In genomic region chr16:787978-788398, GRCh38 we compare ENCODE assay signal across 8 cellular contexts. TPM values are rescaled to one million over a fixed set of nuclear protein-coding genes. Genes with fewer than 3 reads are reported as not detected.
DNase-seq lines count a peak whose midpoint lies in the region; ATAC-seq and TF ChIP-seq lines count a peak whose summit lies in the region.

Gene RPUSD1 (minus strand): TSS chr16:788381. CDS start chr16:787737, 644 bp downstream.

- WGBS in hepatocyte (ENCODE audit: low lambda C conversion rate, missing lambda C conversion rate), result 0% methylated on average over 7 of the region's 45 CpGs

- TF ChIP-seq POLR2A in GM18526 (IDR thresholded peaks at IDR 0.05; ENCODE audit: extremely low read depth, insufficient read length), result peak; percentile 76

- peak within 1 kb of the TSS; percentile 88 to 91 (median 91) for H3K9ac ChIP-seq in skeletal muscle tissue (ENCODE audit: low read depth in 1 of 3, low read length in 3 of 3)

- no peaks in the 10 kb centered on the region for H3K9me2 ChIP-seq in hepatocyte (replicated peaks; ENCODE audit: insufficient read depth)

- H3K36me3 Mint-ChIP-seq in activated B cell treated with CpG ODN at 0.5 μM for 24 hours (ENCODE audit: low read depth), result peaks cover 21% of the 10 kb centered on the region

- CTCF ChIA-PET in activated B cell treated with CpG ODN at 0.5 μM for 24 hours (lab: Charles Lee), result interaction anchor here (0.6 to 3.2 kb wide), 3 partner anchors 67 to 76 kb away, joined by 3 to 10 read pairs (median 4); partner anchors contain the start of genes ANTKMT and METRN

- peaks cover 7% of the 10 kb centered on the region for H3K4me1 Mint-ChIP-seq in activated B cell treated with CpG ODN at 0.5 μM for 24 hours

- peaks cover 5% of the 10 kb centered on the region for H4K20me1 ChIP-seq in hepatocyte (ENCODE audit: insufficient read depth, poor library complexity, severe bottlenecking)

- H2AFZ ChIP-seq in hepatocyte, result peak within 1 kb of the TSS; percentile 55

- H3K4me3 ChIP-seq in hepatocyte (peak within 1 kb of the TSS; percentile 98), skeletal muscle tissue (ENCODE audit: low read length in 3 of 3) (peak within 1 kb of the TSS; percentile 87 to 90 (median 90))

- TF ChIP-seq CTCF in activated B cell treated with CpG ODN at 0.5 μM for 24 hours (IDR thresholded peaks at IDR 0.05) (no peak), hepatocyte (IDR thresholded peaks at IDR 0.05; ENCODE audit: poor library complexity) (no peak)

- H3K4me3 Mint-ChIP-seq in activated B cell treated with CpG ODN at 0.5 μM for 24 hours, result peak within 1 kb of the TSS; percentile 86

- intact Hi-C loops in activated B cell treated with CpG ODN at 0.5 μM for 24 hours (cut with micrococcal nuclease), result loop anchor here (1.0 to 10.0 kb wide), 5 partner anchors 19 to 393 kb away; partner anchors contain the start of genes CIAO3 and NME4

- H3K9me3 Mint-ChIP-seq in activated B cell treated with CpG ODN at 0.5 μM for 24 hours, result no peaks in the 10 kb centered on the region

- POLR2A ChIA-PET in activated B cell treated with CpG ODN at 0.5 μM for 24 hours (lab: Charles Lee), result interaction anchor here (0.7 to 1.9 kb wide), 9 partner anchors 19 to 1177 kb away, joined by 3 to 8 read pairs (median 3); partner anchors contain the start of genes ANTKMT, CIAO3, RPS2 and STUB1

- H3K27ac ChIP-seq in hepatocyte (peak within 1 kb of the TSS; percentile 65), skeletal muscle tissue (ENCODE audit: low read depth, low read length) (no peak within 1 kb of the TSS)

- ATAC-seq in HG03025 (IDR thresholded peaks at IDR 0.05; ENCODE audit: low FRiP score, unreplicated experiment) (peak; percentile 18), activated B cell treated with CpG ODN at 0.5 μM for 24 hours (ENCODE audit: low read depth) (peak; percentile 5)

- DNase-seq in activated B cell treated with CpG ODN at 0.5 μM for 24 hours (no peak), hepatocyte (ENCODE audit: low spot score) (no peak), NCI-H2029 treated with DMSO at 0.1 percent for 48 hours (lab: John Stamatoyannopoulos, UW) (no peak), NOMO-1 treated with dmso at 0.1 percent for 144 hours (lab: John Stamatoyannopoulos, UW; ENCODE audit: unreplicated experiment) (no peak), NCI-H524 treated with DMSO at 0.1 percent for 48 hours (lab: John Stamatoyannopoulos, UW) (no peak)

- H3K27me3 Mint-ChIP-seq in activated B cell treated with CpG ODN at 0.5 μM for 24 hours, result no peaks in the 10 kb centered on the region

- peak within 1 kb of the TSS; percentile 98 for H3K4me2 ChIP-seq in hepatocyte

- H3K27ac Mint-ChIP-seq in activated B cell treated with CpG ODN at 0.5 μM for 24 hours, result peak within 1 kb of the TSS; percentile 56

- H3K9me3 ChIP-seq in hepatocyte (ENCODE audit: low read depth) (no peaks in the 10 kb centered on the region), skeletal muscle tissue (ENCODE audit: control insufficient read depth in 3 of 3, low read length in 3 of 3) (no peaks in the 10 kb centered on the region)

- H3K36me3 ChIP-seq in hepatocyte (replicated peaks; ENCODE audit: insufficient read depth, low read depth), result no peaks in the 10 kb centered on the region
- peaks cover 5 to 10% (median 6%) of the 10 kb centered on the region in 3 donors for H3K36me3 ChIP-seq in skeletal muscle tissue (ENCODE audit: control insufficient read depth in 3 of 3, insufficient read depth in 3 of 3, low read length in 3 of 3)

- peaks cover 7% of the 10 kb centered on the region for H3K4me1 ChIP-seq in hepatocyte (ENCODE audit: insufficient read depth)
- H3K4me1 ChIP-seq in skeletal muscle tissue (ENCODE audit: control insufficient read depth in 3 of 3, insufficient read depth in 3 of 3, low read length in 3 of 3), result peaks cover 13 to 24% (median 17%) of the 10 kb centered on the region in 3 donors

- no peaks in the 10 kb centered on the region for H3K27me3 ChIP-seq in hepatocyte
- H3K27me3 ChIP-seq in skeletal muscle tissue (ENCODE audit: control insufficient read depth in 3 of 3, insufficient read depth in 3 of 3, low read length in 3 of 3), result peaks cover 9 to 15% (median 12%) of the 10 kb centered on the region in 3 donors

- H3K79me2 ChIP-seq in hepatocyte, result peaks cover 19% of the 10 kb centered on the region

RNA-seq across cellular contexts. Expression of gene RPUSD1, which starts in this region (rescaled TPM):
- total RNA-seq in activated B cell treated with CpG ODN at 0.5 μM for 24 hours (32.2 and 35.3 TPM in 2 replicates), hepatocyte (25.2 and 27.6 TPM in 2 replicates), skeletal muscle tissue (8.9 TPM)
- polyA plus RNA-seq in hepatocyte, result 34.5 and 37.8 TPM in 2 replicates
